In the genomic region with DNA sequence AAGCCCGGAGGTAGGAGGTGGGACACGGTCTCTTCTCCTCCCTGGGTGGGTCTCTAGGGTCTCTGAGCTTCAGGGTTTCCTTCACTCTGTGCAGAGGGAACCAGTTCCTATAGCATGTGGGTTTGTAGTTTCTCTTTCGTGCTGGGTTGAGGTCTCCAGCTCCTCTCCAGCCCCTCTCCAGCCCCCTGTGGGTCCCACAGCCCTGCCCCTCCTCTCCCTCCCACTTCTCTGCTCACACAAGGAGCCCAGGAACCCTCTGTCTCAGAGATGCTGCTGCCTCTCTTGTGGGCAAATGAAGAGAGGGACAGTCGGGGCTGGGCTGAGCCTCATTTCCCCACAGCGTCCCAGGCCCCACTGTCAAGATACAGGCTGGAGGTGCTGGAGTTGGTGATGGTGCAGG, we compare ENCODE assay signal across 24 cellular contexts. TPM values are rescaled to one million over a fixed set of nuclear protein-coding genes. Genes with fewer than 3 reads are reported as not detected.
"Had no signal": no experiment of that assay in that cellular context is flagged by ENCODE, and none has a peak within 500 bp of the region (broad histone marks: within the 10 kb centered on the region; RNA-seq: fewer than 3 reads in every experiment).

No MANE protein-coding gene starts in this region.

- H3K4me3 Mint-ChIP-seq: activated B cell treated with CpG ODN at 0.5 μM for 24 hours; activated CD4-positive, alpha-beta T cell treated with anti-CD3 and anti-CD28 coated beads for 36 hours; activated naive CD4-positive, alpha-beta T cell treated with anti-CD3 and anti-CD28 coated beads, Interleukin-2, amount 10 ng/mL, durations not matched to agents 7 days and 5 days; activated naive CD8-positive, alpha-beta T cell treated with anti-CD3 and anti-CD28 coated beads, Interleukin-2, amount 50 U/mL, for 24 hours; memory B cell; stimulated activated naive B cell treated with anti-CD40 and anti-IgM and Interleukin-4, amounts not matched to agents 10 μg/mL and 1 μg/mL and 100 μg/mL, for 72 hours had no signal

- H3K27me3 Mint-ChIP-seq: activated CD4-positive, alpha-beta T cell treated with anti-CD3 and anti-CD28 coated beads for 36 hours; activated naive CD8-positive, alpha-beta T cell treated with anti-CD3 and anti-CD28 coated beads, Interleukin-2, amount 50 U/mL, for 24 hours had no signal

- DNase-seq: activated B cell treated with CpG ODN at 0.5 μM for 24 hours; activated CD4-positive, alpha-beta T cell treated with anti-CD3 and anti-CD28 coated beads for 36 hours; activated CD4-positive, alpha-beta T cell treated with anti-CD3 and anti-CD28 coated beads, Interleukin-2, amount 50 U/mL, for 4 hours; activated effector memory CD4-positive, alpha-beta T cell treated with Interleukin-2 at 50 U/mL for 16 hours; activated naive CD4-positive, alpha-beta T cell treated with anti-CD3 and anti-CD28 coated beads, Interleukin-2, amount 10 ng/mL, durations not matched to agents 7 days and 5 days; activated naive CD8-positive, alpha-beta T cell treated with anti-CD3 and anti-CD28 coated beads, Interleukin-2, amount 50 U/mL, for 24 hours; body of pancreas; dermis blood vessel endothelial cell; effector memory CD4-positive, alpha-beta T cell; glutamatergic neuron; left ventricle myocardium superior; small intestine; stimulated activated CD4-positive, alpha-beta T cell treated with anti-CD3 and anti-CD28 coated beads, Interleukin-15, amount 100 ng/mL, for 24 hours; stimulated activated naive B cell treated with anti-CD40 and anti-IgM and Interleukin-4, amounts not matched to agents 10 μg/mL and 1 μg/mL and 100 μg/mL, for 72 hours; T-helper 1 cell; T-helper 9 cell; transverse colon had no signal

- H3K36me3 Mint-ChIP-seq: activated naive CD4-positive, alpha-beta T cell treated with anti-CD3 and anti-CD28 coated beads, Interleukin-2, amount 10 ng/mL, durations not matched to agents 7 days and 5 days; memory B cell; naive thymus-derived CD4-positive, alpha-beta T cell; stimulated activated naive B cell treated with anti-CD40 and anti-IgM and Interleukin-4, amounts not matched to agents 10 μg/mL and 1 μg/mL and 100 μg/mL, for 72 hours had no signal

- H3K9me3 ChIP-seq: body of pancreas, esophagus muscularis mucosa, transverse colon had no signal

- H3K27ac ChIP-seq: cardiac muscle cell, esophagus muscularis mucosa, hepatocyte, transverse colon had no signal

- H3K27me3 ChIP-seq: body of pancreas, cardiac muscle cell, hepatocyte had no signal

- H3K9me3 Mint-ChIP-seq: activated B cell treated with CpG ODN at 0.5 μM for 24 hours; activated naive CD4-positive, alpha-beta T cell treated with anti-CD3 and anti-CD28 coated beads, Interleukin-2, amount 10 ng/mL, durations not matched to agents 7 days and 5 days; activated naive CD8-positive, alpha-beta T cell treated with anti-CD3 and anti-CD28 coated beads, Interleukin-2, amount 50 U/mL, for 24 hours; memory B cell; naive thymus-derived CD4-positive, alpha-beta T cell; stimulated activated naive B cell treated with anti-CD40 and anti-IgM and Interleukin-4, amounts not matched to agents 10 μg/mL and 1 μg/mL and 100 μg/mL, for 72 hours had no signal

- H3K36me3 ChIP-seq: cardiac muscle cell, esophagus muscularis mucosa, transverse colon had no signal

- H3K4me3 ChIP-seq: body of pancreas, cardiac muscle cell, esophagus muscularis mucosa, hepatocyte, transverse colon had no signal

- H3K27ac Mint-ChIP-seq: activated B cell treated with CpG ODN at 0.5 μM for 24 hours; activated CD4-positive, alpha-beta T cell treated with anti-CD3 and anti-CD28 coated beads for 36 hours; activated naive CD4-positive, alpha-beta T cell treated with anti-CD3 and anti-CD28 coated beads, Interleukin-2, amount 10 ng/mL, durations not matched to agents 7 days and 5 days; activated naive CD8-positive, alpha-beta T cell treated with anti-CD3 and anti-CD28 coated beads, Interleukin-2, amount 50 U/mL, for 24 hours; memory B cell; naive thymus-derived CD4-positive, alpha-beta T cell; stimulated activated naive B cell treated with anti-CD40 and anti-IgM and Interleukin-4, amounts not matched to agents 10 μg/mL and 1 μg/mL and 100 μg/mL, for 72 hours had no signal

- H3K4me1 Mint-ChIP-seq: activated CD4-positive, alpha-beta T cell treated with anti-CD3 and anti-CD28 coated beads for 36 hours; activated naive CD4-positive, alpha-beta T cell treated with anti-CD3 and anti-CD28 coated beads, Interleukin-2, amount 10 ng/mL, durations not matched to agents 7 days and 5 days had no signal

- H3K4me1 ChIP-seq: body of pancreas, esophagus muscularis mucosa, transverse colon had no signal

- ATAC-seq: activated CD4-positive, alpha-beta T cell treated with anti-CD3 and anti-CD28 coated beads for 36 hours; activated naive CD8-positive, alpha-beta T cell treated with anti-CD3 and anti-CD28 coated beads, Interleukin-2, amount 50 U/mL, for 24 hours; body of pancreas; left ventricle myocardium superior; naive thymus-derived CD4-positive, alpha-beta T cell; stimulated activated naive B cell treated with anti-CD40 and anti-IgM and Interleukin-4, amounts not matched to agents 10 μg/mL and 1 μg/mL and 100 μg/mL, for 72 hours had no signal

RNA-seq across cellular contexts. Expression of a gene that starts 1.4 kb away (rescaled TPM):
- total RNA-seq: activated B cell treated with CpG ODN at 0.5 μM for 24 hours; activated CD4-positive, alpha-beta T cell treated with anti-CD3 and anti-CD28 coated beads for 36 hours; activated CD8-positive, alpha-beta memory T cell treated with anti-CD3 and anti-CD28 coated beads for 36 hours; body of pancreas; cardiac muscle cell; chondrocyte; dermis blood vessel endothelial cell had no signal
- polyA plus RNA-seq: cardiac muscle cell had no signal

RNA-seq across cellular contexts. Expression of a gene that starts 18.8 kb away (rescaled TPM):
- total RNA-seq: cardiac muscle cell, chondrocyte, dermis blood vessel endothelial cell had no signal
- polyA plus RNA-seq: cardiac muscle cell had no signal
